22 cellular contexts compared by ENCODE assay signal in the genomic region with DNA sequence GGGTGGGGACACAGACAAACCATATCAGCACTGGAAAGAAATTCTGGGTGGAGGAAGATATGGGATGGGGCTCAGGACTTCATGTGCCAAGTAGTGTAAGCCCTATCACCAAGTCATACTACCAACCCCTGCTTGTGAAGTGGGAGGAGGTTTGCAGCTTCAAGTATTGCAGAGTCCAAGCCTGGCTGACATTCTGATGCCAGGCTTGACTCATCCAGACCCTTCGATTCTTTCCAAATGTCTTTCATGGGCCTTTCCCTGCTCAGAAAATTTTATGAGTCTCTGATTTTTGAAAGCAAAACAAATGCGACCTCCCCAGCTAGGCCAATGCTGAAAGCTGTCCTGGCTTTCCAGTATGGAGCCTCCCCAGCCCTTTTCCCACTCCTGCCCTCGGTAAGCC.
"Had no signal": no experiment of that assay in that cellular context is flagged by ENCODE, and none has a peak within 500 bp of the region (broad histone marks: within the 10 kb centered on the region; RNA-seq: fewer than 3 reads in every experiment).

No MANE protein-coding gene starts in this region.

- H3K9me3 ChIP-seq: left ventricle myocardium inferior, lower lobe of right lung, pancreas, testis had no signal

- H3K4me3 ChIP-seq: hepatocyte, left ventricle myocardium inferior, lower lobe of right lung, neural progenitor cell, pancreas, testis had no signal

- H3K36me3 Mint-ChIP-seq: memory B cell; natural killer cell treated with Interleukin-12 subunit alpha and Interleukin-12 subunit beta and Interleukin-15 and Interleukin-18, amount 100 ng/mL, for 72 hours; neural progenitor cell had no signal

- H3K4me2 ChIP-seq: hepatocyte, neural progenitor cell had no signal

- H3K4me1 ChIP-seq: neural progenitor cell, pancreas, testis had no signal

- H3K36me3 ChIP-seq: left ventricle myocardium inferior, lower lobe of right lung, neural progenitor cell, pancreas had no signal

- H3K27ac ChIP-seq: foreskin keratinocyte, hepatocyte, left ventricle myocardium inferior, lower lobe of right lung, neural progenitor cell, pancreas, testis had no signal

- H3K9me3 Mint-ChIP-seq: natural killer cell treated with Interleukin-12 subunit alpha and Interleukin-12 subunit beta and Interleukin-15 and Interleukin-18, amount 100 ng/mL, for 72 hours; neural progenitor cell; stimulated activated effector memory CD8-positive, alpha-beta T cell treated with anti-CD3 and anti-CD28 coated beads, Interleukin-12 subunit alpha, Interleukin-12 subunit beta, amount 100 ng/mL, for 72 hours had no signal

- DNase-seq: effector memory CD4-positive, alpha-beta T cell; foreskin keratinocyte; kidney; left cardiac atrium; left ventricle myocardium inferior; lower lobe of right lung; midbrain; nucleus accumbens; pancreas; right cardiac atrium; stimulated activated CD4-positive, alpha-beta T cell treated with anti-CD3 and anti-CD28 coated beads, Interleukin-4, amount 100 ng/mL, for 1 hour; stimulated activated CD8-positive, alpha-beta memory T cell treated with anti-CD3 and anti-CD28 coated beads, Interleukin-4, amount 100 ng/mL, for 48 hours; stimulated activated naive CD8-positive, alpha-beta T cell treated with anti-CD3 and anti-CD28 coated beads, Interleukin-15, Interleukin-2, amounts not matched to agents 100 U/mL and 50 U/mL, for 24 hours; testis; trophoblast cell had no signal

- H3K27me3 ChIP-seq: foreskin keratinocyte, hepatocyte, neural progenitor cell, testis had no signal

- H3K4me3 Mint-ChIP-seq: memory B cell; natural killer cell treated with Interleukin-12 subunit alpha and Interleukin-12 subunit beta and Interleukin-15 and Interleukin-18, amount 100 ng/mL, for 72 hours; neural progenitor cell; stimulated activated effector memory CD8-positive, alpha-beta T cell treated with anti-CD3 and anti-CD28 coated beads, Interleukin-12 subunit alpha, Interleukin-12 subunit beta, amount 100 ng/mL, for 72 hours had no signal

- H3K27ac Mint-ChIP-seq: neural progenitor cell; progenitor cell of endocrine pancreas; stimulated activated effector memory CD8-positive, alpha-beta T cell treated with anti-CD3 and anti-CD28 coated beads, Interleukin-12 subunit alpha, Interleukin-12 subunit beta, amount 100 ng/mL, for 72 hours had no signal

- ATAC-seq: esophagus mucosa; foreskin keratinocyte; lower lobe of right lung; natural killer cell treated with Interleukin-12 subunit alpha and Interleukin-12 subunit beta and Interleukin-15 and Interleukin-18, amount 100 ng/mL, for 72 hours; pancreas; right cardiac atrium; stimulated activated effector memory CD8-positive, alpha-beta T cell treated with anti-CD3 and anti-CD28 coated beads, Interleukin-12 subunit alpha, Interleukin-12 subunit beta, amount 100 ng/mL, for 72 hours; stimulated activated naive CD8-positive, alpha-beta T cell treated with anti-CD3 and anti-CD28 coated beads, Interleukin-15, Interleukin-2, amounts not matched to agents 100 U/mL and 50 U/mL, for 24 hours had no signal

- H3K27me3 Mint-ChIP-seq: memory B cell had no signal

- H3K9ac ChIP-seq: neural progenitor cell had no signal
